ENCODE assay signal across 1 cellular context in genomic region chrX:29935455-29935854, GRCh38.
TF ChIP-seq lines count a peak whose summit lies in the region.

No MANE protein-coding gene starts in this region.

TF ChIP-seq in GM23338, 12 proteins besides CTCF, POLR2A, EP300 and RAD21 (continued from another document):
- TF ChIP-seq REST (IDR thresholded peaks at IDR 0.05; ENCODE audit: unreplicated experiment) (no peak), NANOG (IDR thresholded peaks at IDR 0.05; ENCODE audit: borderline replicate concordance) (no peak), ZNF462 (CRISPR knock-in tag; IDR thresholded peaks at IDR 0.05) (no peak), EZH2phosphoT487 (IDR thresholded peaks at IDR 0.05; ENCODE audit: unreplicated experiment) (no peak)
